In genomic region chr7:37362802-37363201, GRCh38 we compare ENCODE assay signal across 26 cellular contexts.
DNase-seq lines count a peak whose midpoint lies in the region; ATAC-seq lines count a peak whose summit lies in the region.
"Had no signal": no experiment of that assay in that cellular context is flagged by ENCODE, and none has a peak within 500 bp of the region (broad histone marks: within the 10 kb centered on the region; RNA-seq: fewer than 3 reads in every experiment).

No MANE protein-coding gene starts in this region.

- peak overlapping the region; percentile 56 for H2BK12ac ChIP-seq in trophoblast cell (ENCODE audit: low read length)

- no peak overlapping the region for H2AK5ac ChIP-seq in trophoblast cell (ENCODE audit: low read length)

- peaks cover under 1 to 20% of the 10 kb centered on the region in 2 experiments for H3K4me1 ChIP-seq in trophoblast cell (ENCODE audit: control insufficient read depth in 1 of 2, insufficient read depth in 2 of 2, low read length in 2 of 2)
- H3K4me1 ChIP-seq: BE2C had no signal

- H3K18ac ChIP-seq in trophoblast cell (ENCODE audit: low read length), result peak overlapping the region; percentile 27

- peak overlapping the region; percentile 88 for H3K27ac Mint-ChIP-seq in activated T-cell treated with anti-CD3 and anti-CD28 coated beads, Interleukin-2, amount 50 U/mL, for 72 hours
- peak overlapping the region; percentile 0 for H3K27ac Mint-ChIP-seq in T-helper 17 cell
- peak overlapping the region; percentile 87 for H3K27ac Mint-ChIP-seq in activated naive CD8-positive, alpha-beta T cell treated with anti-CD3 and anti-CD28 coated beads, Interleukin-2, amount 10 ng/mL, durations not matched to agents 7 days and 5 days
- H3K27ac Mint-ChIP-seq: brain, mesothelial cell of epicardium had no signal

- peaks cover 8% of the 10 kb centered on the region for H3K79me1 ChIP-seq in trophoblast cell (ENCODE audit: low read length)

- H3K9me3 Mint-ChIP-seq in activated T-cell treated with anti-CD3 and anti-CD28 coated beads, Interleukin-2, amount 50 U/mL, for 72 hours, result peaks cover 0 to 7% of the 10 kb centered on the region in 2 donors
- peaks cover 3% of the 10 kb centered on the region for H3K9me3 Mint-ChIP-seq in activated naive CD8-positive, alpha-beta T cell treated with anti-CD3 and anti-CD28 coated beads, Interleukin-2, amount 10 ng/mL, durations not matched to agents 7 days and 5 days
- H3K9me3 Mint-ChIP-seq: brain, mesothelial cell of epicardium, naive B cell had no signal

- no peak overlapping the region for H3K4me3 ChIP-seq in trophoblast cell (ENCODE audit: low read depth, low read length)
- H3K4me3 ChIP-seq: K562, upper lobe of right lung had no signal

- H2AFZ ChIP-seq in trophoblast cell (ENCODE audit: insufficient read depth, low read length, poor library complexity), result no peak overlapping the region

- peaks cover 0 to 6% of the 10 kb centered on the region in 2 donors for H3K36me3 Mint-ChIP-seq in activated T-cell treated with anti-CD3 and anti-CD28 coated beads, Interleukin-2, amount 50 U/mL, for 72 hours (ENCODE audit: insufficient read depth in 2 of 2)
- peaks cover 2% of the 10 kb centered on the region for H3K36me3 Mint-ChIP-seq in T-helper 17 cell (ENCODE audit: low read depth)
- H3K36me3 Mint-ChIP-seq in activated naive CD8-positive, alpha-beta T cell treated with anti-CD3 and anti-CD28 coated beads, Interleukin-2, amount 10 ng/mL, durations not matched to agents 7 days and 5 days, result peaks cover 13% of the 10 kb centered on the region
- H3K36me3 Mint-ChIP-seq: brain, mesothelial cell of epicardium, naive B cell had no signal

- no peak overlapping the region for H3K14ac ChIP-seq in trophoblast cell (ENCODE audit: low read length)

- H3K9me3 ChIP-seq in T-helper 17 cell (ENCODE audit: control insufficient read depth, low read length, poor library complexity, severe bottlenecking) (no peaks in the 10 kb centered on the region), trophoblast cell (ENCODE audit: insufficient read depth, low read depth, low read length) (no peaks in the 10 kb centered on the region)
- H3K9me3 ChIP-seq: BE2C, upper lobe of right lung had no signal

- H3K4me3 Mint-ChIP-seq in activated T-cell treated with anti-CD3 and anti-CD28 coated beads, Interleukin-2, amount 50 U/mL, for 72 hours, result peak overlapping the region; percentile 59 to 81
- no peak overlapping the region for H3K4me3 Mint-ChIP-seq in T-helper 17 cell
- peak overlapping the region; percentile 64 for H3K4me3 Mint-ChIP-seq in activated naive CD8-positive, alpha-beta T cell treated with anti-CD3 and anti-CD28 coated beads, Interleukin-2, amount 10 ng/mL, durations not matched to agents 7 days and 5 days
- H3K4me3 Mint-ChIP-seq: brain, mesothelial cell of epicardium, naive B cell had no signal

- POLR2A ChIA-PET in activated naive CD8-positive, alpha-beta T cell treated with anti-CD3 and anti-CD28 coated beads, Interleukin-2, amount 10 ng/mL, durations not matched to agents 7 days and 5 days (lab: Charles Lee), result interaction anchor here (1.0 kb wide), 1 partner anchor 9 kb away, joined by 5 read pairs; no protein-coding TSS in a partner anchor

- no CpG with 5 or more reads among the region's 2 CpGs for WGBS in trophoblast cell (ENCODE audit: extremely low coverage, insufficient coverage, insufficient read length)

- no peak overlapping the region for H4K8ac ChIP-seq in trophoblast cell (ENCODE audit: low read depth, low read length)

- H3K27me3 ChIP-seq in trophoblast cell (ENCODE audit: insufficient read depth, low read length), result no peaks in the 10 kb centered on the region
- H3K27me3 ChIP-seq: BE2C, upper lobe of right lung had no signal

- no peak overlapping the region for H3K9ac ChIP-seq in trophoblast cell (ENCODE audit: low read length)
- H3K9ac ChIP-seq: SK-N-SH had no signal

- no peak for ATAC-seq in activated T-cell treated with anti-CD3 and anti-CD28 coated beads, Interleukin-2, amount 50 U/mL, for 72 hours (replicated peaks in 1 of 2)
- ATAC-seq in T-helper 17 cell (no peak), GM19351 (IDR thresholded peaks at IDR 0.05; ENCODE audit: unreplicated experiment) (no peak)
- no peak for ATAC-seq in activated naive CD8-positive, alpha-beta T cell treated with anti-CD3 and anti-CD28 coated beads, Interleukin-2, amount 10 ng/mL, durations not matched to agents 7 days and 5 days (ENCODE audit: low read depth)
- ATAC-seq: K562, left ventricle myocardium superior, PC-3, upper lobe of right lung had no signal

- H3K4me2 ChIP-seq in trophoblast cell (ENCODE audit: low read length), result no peak overlapping the region
- H3K4me2 ChIP-seq: SK-N-SH had no signal

- H3K79me2 ChIP-seq in trophoblast cell (ENCODE audit: control insufficient read depth, insufficient read depth, low read length, poor library complexity), result peaks cover 6% of the 10 kb centered on the region

- no peak for DNase-seq in activated T-cell treated with anti-CD3 and anti-CD28 coated beads, Interleukin-2, amount 50 U/mL, for 72 hours
- DNase-seq in activated T-cell treated with anti-CD3 and anti-CD28 coated beads for 4 hours (no peak), T-helper 17 cell (no peak), trophoblast cell (no peak), SW 1271 (lab: John Stamatoyannopoulos, UW) (no peak), germinal center (ENCODE audit: low spot score) (no peak)
- DNase-seq in activated naive CD8-positive, alpha-beta T cell treated with anti-CD3 and anti-CD28 coated beads, Interleukin-2, amount 10 ng/mL, durations not matched to agents 7 days and 5 days, result no peak
- DNase-seq: ACHN, BE2C, COR-L47, DMS53, H7, islet precursor cell, left ventricle myocardium superior, naive B cell, NCI-H1105, NCI-H1930, NCI-H524 treated with DMSO at 0.1 percent for 48 hours, PC-3, SK-N-SH, T1000, upper lobe of right lung had no signal

- H3K27me3 Mint-ChIP-seq in activated T-cell treated with anti-CD3 and anti-CD28 coated beads, Interleukin-2, amount 50 U/mL, for 72 hours (ENCODE audit: low read depth), result no peaks in the 10 kb centered on the region
- H3K27me3 Mint-ChIP-seq in T-helper 17 cell, result no peaks in the 10 kb centered on the region
- no peaks in the 10 kb centered on the region for H3K27me3 Mint-ChIP-seq in activated naive CD8-positive, alpha-beta T cell treated with anti-CD3 and anti-CD28 coated beads, Interleukin-2, amount 10 ng/mL, durations not matched to agents 7 days and 5 days
- H3K27me3 Mint-ChIP-seq: brain, naive B cell had no signal

- H3K4ac ChIP-seq in trophoblast cell (ENCODE audit: low read depth, low read length), result peak overlapping the region; percentile 12

- no peak overlapping the region for H4K91ac ChIP-seq in trophoblast cell (ENCODE audit: low read depth, low read length)

- no peak overlapping the region for H2BK120ac ChIP-seq in trophoblast cell (ENCODE audit: insufficient read depth, low read length, poor library complexity)

- no peak overlapping the region for H2BK5ac ChIP-seq in trophoblast cell (ENCODE audit: low read depth, low read length, poor library complexity)

- no peak overlapping the region for H3K27ac ChIP-seq in trophoblast cell (ENCODE audit: low read depth, low read length)
- H3K27ac ChIP-seq: upper lobe of right lung had no signal

- no peak overlapping the region for H3K23ac ChIP-seq in trophoblast cell (ENCODE audit: low read length)

- no peak overlapping the region for H4K12ac ChIP-seq in trophoblast cell (ENCODE audit: low read depth, low read length)

- H3K4me1 Mint-ChIP-seq in activated T-cell treated with anti-CD3 and anti-CD28 coated beads, Interleukin-2, amount 50 U/mL, for 72 hours (ENCODE audit: low read depth), result peaks cover 99% of the 10 kb centered on the region
- H3K4me1 Mint-ChIP-seq in T-helper 17 cell, result peaks cover 64% of the 10 kb centered on the region
- H3K4me1 Mint-ChIP-seq in activated naive CD8-positive, alpha-beta T cell treated with anti-CD3 and anti-CD28 coated beads, Interleukin-2, amount 10 ng/mL, durations not matched to agents 7 days and 5 days, result peaks cover 42% of the 10 kb centered on the region

- no peaks in the 10 kb centered on the region for H3K36me3 ChIP-seq in trophoblast cell (ENCODE audit: control insufficient read depth in 1 of 2, insufficient read depth in 2 of 2, low read length in 2 of 2)
- H3K36me3 ChIP-seq: BE2C, upper lobe of right lung had no signal

Comparison
In these comparisons a context has a peak if more than half of its experiments do, and no peak if none do; other contexts are left out.
1. H3K27ac Mint-ChIP-seq: peak in every context shown above with its lines; median percentile 88 in activated T-cell treated with anti-CD3 and anti-CD28 coated beads, Interleukin-2, amount 50 U/mL, for 72 hours; 87 in activated naive CD8-positive, alpha-beta T cell treated with anti-CD3 and anti-CD28 coated beads, Interleukin-2, amount 10 ng/mL, durations not matched to agents 7 days and 5 days; 0 in T-helper 17 cell.